12 cellular contexts compared by ENCODE assay signal in the genomic region with DNA sequence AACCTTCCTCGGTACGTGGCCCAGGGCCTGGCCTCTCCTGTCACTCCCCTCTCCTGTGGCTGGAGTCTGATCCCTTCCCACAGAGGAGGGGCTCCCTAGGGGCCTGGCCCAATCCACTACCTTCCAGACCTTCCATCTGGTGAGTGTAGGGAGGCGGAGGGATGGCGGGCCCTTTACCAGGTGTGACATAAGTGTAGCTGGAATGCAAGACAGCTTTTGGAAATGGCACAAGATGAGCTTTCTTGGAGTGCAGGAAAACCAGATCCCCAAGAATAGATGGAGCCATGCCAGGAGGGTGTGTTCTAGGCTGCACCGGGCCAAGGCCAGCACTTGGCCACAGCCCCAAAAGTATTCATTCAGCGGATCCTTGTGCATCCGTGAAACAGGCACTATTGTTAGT. TPM values are rescaled to one million over a fixed set of nuclear protein-coding genes. Genes with fewer than 3 reads are reported as not detected.
A peak's percentile ranks its signal among the peaks of the same experiment; 100 is the strongest.
DNase-seq lines count a peak whose midpoint lies in the region; ATAC-seq, FAIRE-seq and TF ChIP-seq lines count a peak whose summit lies in the region.
"Had no signal": no experiment of that assay in that cellular context is flagged by ENCODE, and none has a peak within 500 bp of the region (broad histone marks: within the 10 kb centered on the region; RNA-seq: fewer than 3 reads in every experiment).

No MANE protein-coding gene starts in this region.

- H3K4me3 ChIP-seq in GM23248 (no peak overlapping the region), heart left ventricle (no peak overlapping the region), skeletal muscle cell (ENCODE audit: low read depth, low read length) (no peak overlapping the region)
- H3K4me3 ChIP-seq: suprapubic skin had no signal

- in situ Hi-C loops in GM23248 (cut with MboI), result loop anchor here (5.0 kb wide), 1 partner anchor 148 kb away; no protein-coding TSS in a partner anchor

- no peak for TF ChIP-seq POLR2A in heart left ventricle (IDR thresholded peaks at IDR 0.05)
- no peak for TF ChIP-seq POLR2A in GM12891 (IDR thresholded peaks at IDR 0.05; ENCODE audit: low read depth, low read length)

- 0 out of 2 replicates have a peak, but pooled peaks cover 8% of the 10 kb centered on the region for H3F3A ChIP-seq in GM23248 (ENCODE audit: insufficient read depth)

- 61 to 69% methylated on average over 7 of the region's 7 CpGs for WGBS in GM23248 (ENCODE audit: low coverage in 1 of 2, low lambda C conversion rate in 2 of 2, missing lambda C conversion rate in 2 of 2), 2 experiments
- WGBS in heart left ventricle, 4 donors, result 28 to 52% (median 40%) methylated on average over 7 of the region's 7 CpGs

- peak; percentile 32 to 59 (median 42) for ATAC-seq in heart left ventricle
- no peak for ATAC-seq in GM21723 (IDR thresholded peaks at IDR 0.05; ENCODE audit: unreplicated experiment)

- H3K9me2 ChIP-seq in GM23248 (ENCODE audit: insufficient read depth), result no peaks in the 10 kb centered on the region

- no peak overlapping the region for H3K4me3 Mint-ChIP-seq in activated naive CD4-positive, alpha-beta T cell treated with anti-CD3 and anti-CD28 coated beads, Interleukin-2, amount 10 ng/mL, durations not matched to agents 7 days and 5 days

- no peaks in the 10 kb centered on the region for H3K27me3 ChIP-seq in GM23248 (replicated peaks; ENCODE audit: insufficient read depth)
- no peaks in the 10 kb centered on the region for H3K27me3 ChIP-seq in heart left ventricle
- H3K27me3 ChIP-seq: suprapubic skin had no signal

- H3K9me3 ChIP-seq in GM23248 (ENCODE audit: low read depth) (no peaks in the 10 kb centered on the region), heart left ventricle (no peaks in the 10 kb centered on the region)
- H3K9me3 ChIP-seq: suprapubic skin had no signal

- no peaks in the 10 kb centered on the region for H3K79me2 ChIP-seq in GM23248 (ENCODE audit: insufficient read depth)

- H3K27ac ChIP-seq in GM23248 (no peak overlapping the region), VCaP (peak overlapping the region; percentile 10; the same call in 1 of the 2 replicates), heart left ventricle (peak overlapping the region in 1 of 12 donors; percentile 34)
- H3K27ac ChIP-seq: suprapubic skin had no signal

- H2AFZ ChIP-seq in GM23248, result no peak overlapping the region

- H4K20me1 ChIP-seq in GM23248 (ENCODE audit: insufficient read depth), result no peaks in the 10 kb centered on the region

- H3K4me1 ChIP-seq in GM23248 (ENCODE audit: insufficient read depth), result peaks cover 13% of the 10 kb centered on the region
- H3K4me1 ChIP-seq in heart left ventricle, result peaks cover 0 to 22% (median 14%) of the 10 kb centered on the region in 12 donors

- H3K4me2 ChIP-seq in GM23248 (ENCODE audit: unreplicated experiment), result no peak overlapping the region

- no peak overlapping the region for H3K27ac Mint-ChIP-seq in activated naive CD4-positive, alpha-beta T cell treated with anti-CD3 and anti-CD28 coated beads, Interleukin-2, amount 10 ng/mL, durations not matched to agents 7 days and 5 days

- no peaks in the 10 kb centered on the region for H3K36me3 Mint-ChIP-seq in activated naive CD4-positive, alpha-beta T cell treated with anti-CD3 and anti-CD28 coated beads, Interleukin-2, amount 10 ng/mL, durations not matched to agents 7 days and 5 days

- H3K27me3 Mint-ChIP-seq in activated naive CD4-positive, alpha-beta T cell treated with anti-CD3 and anti-CD28 coated beads, Interleukin-2, amount 10 ng/mL, durations not matched to agents 7 days and 5 days, result peaks cover 21% of the 10 kb centered on the region

- H3K4me1 Mint-ChIP-seq in activated naive CD4-positive, alpha-beta T cell treated with anti-CD3 and anti-CD28 coated beads, Interleukin-2, amount 10 ng/mL, durations not matched to agents 7 days and 5 days, result no peaks in the 10 kb centered on the region

- FAIRE-seq in HTR-8/SVneo (lab: Jason Lieb, UNC) (no peak), GM12891 (lab: Jason Lieb, UNC) (no peak)
- FAIRE-seq: frontal cortex had no signal

- CTCF ChIA-PET in activated naive CD4-positive, alpha-beta T cell treated with anti-CD3 and anti-CD28 coated beads, Interleukin-2, amount 10 ng/mL, durations not matched to agents 7 days and 5 days (lab: Charles Lee), result interaction anchor here (0.9 to 12.7 kb wide), 9 partner anchors 10 to 555 kb away, joined by 3 to 320 read pairs (median 5); no protein-coding TSS in a partner anchor

- DNase-seq in GM23248, result peak; percentile 48
- peak in 3 of 5 donors; percentile 54 to 73 (median 56) for DNase-seq in heart left ventricle
- DNase-seq in skeletal muscle cell (ENCODE audit: low read depth), result peak; percentile 29
- DNase-seq in activated naive CD4-positive, alpha-beta T cell treated with anti-CD3 and anti-CD28 coated beads, Interleukin-2, amount 10 ng/mL, durations not matched to agents 7 days and 5 days, result no peak
- no peak for DNase-seq in HTR-8/SVneo (ENCODE audit: insufficient read length, low spot score)
- DNase-seq in GM12891 (ENCODE audit: insufficient read length, low spot score), result no peak
- DNase-seq: GOT3, NCI-H1436 had no signal

- H3K9me3 Mint-ChIP-seq in activated naive CD4-positive, alpha-beta T cell treated with anti-CD3 and anti-CD28 coated beads, Interleukin-2, amount 10 ng/mL, durations not matched to agents 7 days and 5 days, result no peaks in the 10 kb centered on the region

- H3K9ac ChIP-seq in GM23248, result no peak overlapping the region

- no peaks in the 10 kb centered on the region for H3K36me3 ChIP-seq in GM23248 (ENCODE audit: low read depth)
- peaks cover 0 to 36% (median 3%) of the 10 kb centered on the region in 9 donors for H3K36me3 ChIP-seq in heart left ventricle
- H3K36me3 ChIP-seq: suprapubic skin had no signal

- TF ChIP-seq CTCF in VCaP (conservative IDR thresholded peaks at IDR 0.05) (no peak), heart left ventricle (IDR thresholded peaks at IDR 0.05) (no peak)

- intact Hi-C loops in heart left ventricle (cut with DNase I), result loop anchor here in 2 of 10 donors (5.0 to 10.0 kb wide), 2 partner anchors 630 to 633 kb away; no protein-coding TSS in a partner anchor

TF ChIP-seq in GM12891, 5 proteins besides CTCF, POLR2A, EP300 and RAD21:
- TF ChIP-seq POLR2AphosphoS5 (IDR thresholded peaks at IDR 0.05; ENCODE audit: low read depth, low read length) (no peak), POU2F2 (IDR thresholded peaks at IDR 0.05; ENCODE audit: low read depth, low read length) (no peak), TAF1 (IDR thresholded peaks at IDR 0.05; ENCODE audit: low read depth, low read length) (no peak), PAX5 (IDR thresholded peaks at IDR 0.05; ENCODE audit: insufficient read depth, low read length, severe bottlenecking) (no peak), SPI1 (IDR thresholded peaks at IDR 0.05; ENCODE audit: low read depth, low read length) (no peak)

RNA-seq across cellular contexts. Expression of gene IGFBP5, which starts 30.1 kb away (rescaled TPM):
- total RNA-seq in GM23248 (2014; rRNA removed; shearing (Covaris generic)), result 117 TPM in 2 replicates
- polyA plus RNA-seq in GM23248 (2016; fragmentation: Nextera tagmentation; extraction: Ambion mirVana), result 37.9 and 39.8 TPM in 2 replicates
- 100 to 1,000 TPM in 8 of 9 donors, 10 to 100 TPM in 1; 83.1 to 441 (median 157) TPM for total RNA-seq in heart left ventricle
- polyA plus RNA-seq in heart left ventricle, result 100 to 1,000 TPM in 1 of 2 donors, 10 to 100 TPM in 1; 58.2 to 108 TPM
- polyA plus RNA-seq in GM12891 (2012; ENCODE audit: low read depth, missing spikeins), result not detected

RNA-seq across cellular contexts. Expression of gene IGFBP2, which starts 32.0 kb away (rescaled TPM):
- 24.0 and 40.1 TPM in 2 replicates for total RNA-seq in GM23248 (2014; rRNA removed; shearing (Covaris generic))
- polyA plus RNA-seq in GM23248 (2016; fragmentation: Nextera tagmentation; extraction: Ambion mirVana), result 5.6 and 12.6 TPM in 2 replicates
- 100 to 1,000 TPM in 6 of 9 donors, 10 to 100 TPM in 3; 57.2 to 326 (median 113) TPM for total RNA-seq in heart left ventricle
- 100 to 1,000 TPM in 1 of 2 donors, 10 to 100 TPM in 1; 90.7 to 172 TPM for polyA plus RNA-seq in heart left ventricle
- polyA plus RNA-seq in GM12891 (2012; ENCODE audit: low read depth, missing spikeins), result 53.3 TPM

Comparison
In these comparisons a context has a peak if more than half of its experiments do, and no peak if none do; other contexts are left out.
1. DNase-seq: peak in GM23248 (single experiment), heart left ventricle (3 of 5) and skeletal muscle cell (single experiment); none in activated naive CD4-positive, alpha-beta T cell treated with anti-CD3 and anti-CD28 coated beads, Interleukin-2, amount 10 ng/mL, durations not matched to agents 7 days and 5 days (single experiment), HTR-8/SVneo (single experiment) and GM12891 (single experiment).